ENCODE assay signal across 26 cellular contexts in the genomic region with DNA sequence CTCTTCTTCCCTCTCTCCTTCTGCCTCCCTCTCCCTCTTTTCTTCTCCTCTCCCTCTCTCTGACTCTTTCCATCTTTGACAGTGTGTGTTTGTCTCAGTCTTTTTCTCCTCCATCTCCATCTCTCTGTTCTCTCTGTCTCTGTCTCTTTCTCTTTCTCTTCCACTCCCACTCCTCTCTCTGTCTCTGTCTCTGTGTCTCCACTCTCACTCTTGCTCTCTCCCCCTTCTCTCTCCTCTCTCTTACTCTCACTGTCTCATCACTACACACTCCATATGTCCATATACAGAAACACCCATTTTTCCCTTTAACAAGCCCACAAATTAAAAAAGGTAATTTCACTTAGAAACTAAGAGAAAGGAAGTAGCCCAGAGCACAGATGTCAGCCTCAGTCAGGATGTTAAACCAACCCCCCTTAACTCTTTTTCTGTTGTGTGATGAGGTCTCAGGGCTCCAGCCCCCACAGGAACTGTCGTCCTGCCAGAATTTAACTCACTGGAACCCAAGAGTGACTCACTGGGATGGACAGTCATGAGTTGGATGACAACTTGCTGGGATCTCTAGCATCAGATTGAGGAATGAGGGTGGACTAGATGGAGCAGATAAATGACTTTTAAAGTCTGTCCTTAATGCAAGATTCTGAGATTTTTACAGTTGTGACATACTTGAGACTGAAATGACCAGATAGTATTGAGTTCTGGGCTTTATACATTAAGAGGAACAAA. TPM values are rescaled to one million over a fixed set of nuclear protein-coding genes. Genes with fewer than 3 reads are reported as not detected.
DNase-seq lines count a peak whose midpoint lies in the region; ATAC-seq and TF ChIP-seq lines count a peak whose summit lies in the region.
"Had no signal": no experiment of that assay in that cellular context is flagged by ENCODE, and none has a peak within 500 bp of the region (broad histone marks: within the 10 kb centered on the region; RNA-seq: fewer than 3 reads in every experiment).

No MANE protein-coding gene starts in this region.

- peak overlapping the region; percentile 27 for H2AFZ ChIP-seq in fibroblast of lung (ENCODE audit: low read length)

- no peaks in the 10 kb centered on the region for H4K20me1 ChIP-seq in fibroblast of lung (ENCODE audit: control insufficient read depth, extremely low read depth, insufficient read depth, low read length)

- DNase-seq in ELR (ENCODE audit: low read depth) (peak; percentile 62), RPMI7951 (ENCODE audit: low read depth) (peak; percentile 22), fibroblast of lung (ENCODE audit: low read depth in 2 of 2) (peak; percentile 5 to 16), stromal cell of bone marrow (ENCODE audit: low read depth) (peak; percentile 48), psoas muscle (no peak), NK-92 (lab: John Stamatoyannopoulos, UW; ENCODE audit: unreplicated experiment) (no peak), body of pancreas (no peak)
- DNase-seq: activated CD4-positive, CD25-positive, alpha-beta regulatory T cell; activated CD8-positive, alpha-beta T cell treated with anti-CD3 and anti-CD28 coated beads for 36 hours; activated naive CD4-positive, alpha-beta T cell treated with anti-CD3 and anti-CD28 coated beads, Interleukin-2, amount 50 U/mL, for 16 hours; activated T-cell treated with anti-CD3 and anti-CD28 coated beads, Interleukin-2, amount 50 U/mL, for 4 hours; C1 segment of cervical spinal cord; cortex of kidney; DMS153; islet precursor cell; NCI-H1048; NCI-H524 treated with DMSO at 0.1 percent for 48 hours; SIG-M5; stimulated activated CD4-positive, alpha-beta T cell treated with anti-CD3 and anti-CD28 coated beads, Interleukin-4, amount 100 ng/mL, for 4 hours; substantia nigra; uterus had no signal

- ATAC-seq in psoas muscle (no peak), body of pancreas (no peak)
- ATAC-seq: activated CD8-positive, alpha-beta T cell treated with anti-CD3 and anti-CD28 coated beads for 36 hours; activated T-cell treated with anti-CD3 and anti-CD28 coated beads, Interleukin-2, amount 50 U/mL, for 4 hours; heart left ventricle had no signal

- H3K36me3 ChIP-seq in fibroblast of lung (ENCODE audit: control insufficient read depth, insufficient read depth, low read length) (no peaks in the 10 kb centered on the region), psoas muscle (ENCODE audit: insufficient read depth in 1 of 2, low read depth in 1 of 2) (no peaks in the 10 kb centered on the region), body of pancreas (replicated peaks in 1 of 2; ENCODE audit: insufficient read depth in 1 of 2, low read depth in 2 of 2) (no peaks in the 10 kb centered on the region)
- H3K36me3 ChIP-seq: heart left ventricle, uterus had no signal

- 27 to 59% (median 42%) methylated on average over 1 of the region's 1 CpG for WGBS in psoas muscle, 3 donors
- 57% methylated on average over 1 of the region's 1 CpG; no CpG with 5 or more reads in 1 of the 2 donors for WGBS in body of pancreas, 2 donors

- TF ChIP-seq POLR2A in body of pancreas (IDR thresholded peaks at IDR 0.05), result no peak

- intact Hi-C loops in psoas muscle (cut with DNase I), result loop anchor here (10.0 kb wide), 3 partner anchors 475 to 595 kb away; a partner anchor contains a TSS
- intact Hi-C loops in body of pancreas (cut with DNase I), result loop anchor here (10.0 kb wide), 1 partner anchor 595 kb away; no protein-coding TSS in a partner anchor

- H3K4me2 ChIP-seq in fibroblast of lung (ENCODE audit: extremely low read depth, insufficient read depth, low read length), result peak overlapping the region; percentile 25

- H3K27ac ChIP-seq in fibroblast of lung (ENCODE audit: insufficient read depth, low read length), result peak overlapping the region; percentile 57
- no peak overlapping the region for H3K27ac ChIP-seq in psoas muscle
- H3K27ac ChIP-seq in body of pancreas, result no peak overlapping the region
- H3K27ac ChIP-seq: epithelial cell of prostate, heart left ventricle, uterus had no signal

- peaks cover 7% of the 10 kb centered on the region for H3K4me1 ChIP-seq in fibroblast of lung (ENCODE audit: control insufficient read depth, extremely low read depth, insufficient read depth, low read length)
- H3K4me1 ChIP-seq in psoas muscle, result peaks cover 5% of the 10 kb centered on the region
- no peaks in the 10 kb centered on the region for H3K4me1 ChIP-seq in body of pancreas
- H3K4me1 ChIP-seq: uterus had no signal

- H3K79me2 ChIP-seq in fibroblast of lung (ENCODE audit: control insufficient read depth, insufficient read depth, low read length), result no peaks in the 10 kb centered on the region

- H3K27me3 ChIP-seq in fibroblast of lung (ENCODE audit: control insufficient read depth, insufficient read depth, low read length) (no peaks in the 10 kb centered on the region), psoas muscle (ENCODE audit: insufficient read depth in 3 of 3, low read length in 2 of 3) (peaks cover 0 to 10% (median 0%) of the 10 kb centered on the region in 3 donors), body of pancreas (no peaks in the 10 kb centered on the region)
- H3K27me3 ChIP-seq: uterus had no signal

- H3K9ac ChIP-seq in fibroblast of lung (ENCODE audit: insufficient read depth, low read length), result no peak overlapping the region

- H3K4me3 ChIP-seq in fibroblast of lung (replicated peaks in 1 of 4; ENCODE audit: control extremely low read depth in 1 of 4, insufficient read depth in 1 of 4, low read depth in 3 of 4, low read length in 4 of 4), result no peak overlapping the region
- no peak overlapping the region for H3K4me3 ChIP-seq in psoas muscle
- no peak overlapping the region for H3K4me3 ChIP-seq in body of pancreas
- H3K4me3 ChIP-seq: heart left ventricle, uterus had no signal

- no peak for TF ChIP-seq CTCF in fibroblast of lung (conservative IDR thresholded peaks at IDR 0.05 in 1 of 2, IDR thresholded peaks at IDR 0.05 in 1 of 2; ENCODE audit: low read depth in 1 of 2, low read length in 2 of 2)
- TF ChIP-seq CTCF in psoas muscle (IDR thresholded peaks at IDR 0.05), result no peak
- no peak for TF ChIP-seq CTCF in body of pancreas (IDR thresholded peaks at IDR 0.05)

- H3K9me3 ChIP-seq in fibroblast of lung (ENCODE audit: control insufficient read depth, insufficient read depth, low read depth, low read length) (no peaks in the 10 kb centered on the region), psoas muscle (no peaks in the 10 kb centered on the region), body of pancreas (no peaks in the 10 kb centered on the region)
- H3K9me3 ChIP-seq: heart left ventricle, uterus had no signal

RNA-seq across cellular contexts. Expression of a gene that starts 27.5 kb away (rescaled TPM):
- not detected in 2 replicates for total RNA-seq in RPMI7951 (2014; rRNA removed; shearing (Covaris generic))
- total RNA-seq in fibroblast of lung, result not detected in 2 replicates
- polyA plus RNA-seq in fibroblast of lung, result not detected in 2 replicates
- polyA plus RNA-seq in fibroblast of lung (2012), result not detected in 2 replicates
- not detected in 2 replicates for polyA minus RNA-seq in fibroblast of lung (ENCODE audit: low replicate concordance)
- not detected for total RNA-seq in psoas muscle
- polyA plus RNA-seq in psoas muscle, result not detected
- not detected for total RNA-seq in body of pancreas
- total RNA-seq: activated CD8-positive, alpha-beta T cell treated with anti-CD3 and anti-CD28 coated beads for 36 hours; activated T-cell treated with anti-CD3 and anti-CD28 coated beads, Interleukin-2, amount 50 U/mL, for 4 hours; heart left ventricle; mesothelial cell of epicardium; neural crest cell; pulmonary artery endothelial cell; uterus had no signal
- polyA plus RNA-seq: heart left ventricle had no signal

RNA-seq across cellular contexts. Expression of a gene that starts 40.0 kb away (rescaled TPM):
- total RNA-seq in RPMI7951 (2014; rRNA removed; shearing (Covaris generic)), result not detected in 2 replicates
- not detected in 2 replicates for total RNA-seq in fibroblast of lung
- polyA plus RNA-seq in fibroblast of lung, result 0.07 TPM in 1 of 2 replicates, not detected in the other
- polyA plus RNA-seq in fibroblast of lung (2012), result 0.06 TPM in 1 of 2 replicates, not detected in the other
- polyA minus RNA-seq in fibroblast of lung (ENCODE audit: low replicate concordance), result 0.93 TPM in 1 of 2 replicates, not detected in the other
- not detected for total RNA-seq in psoas muscle
- polyA plus RNA-seq in psoas muscle, result not detected
- total RNA-seq in body of pancreas, result not detected
- total RNA-seq: activated CD8-positive, alpha-beta T cell treated with anti-CD3 and anti-CD28 coated beads for 36 hours; activated T-cell treated with anti-CD3 and anti-CD28 coated beads, Interleukin-2, amount 50 U/mL, for 4 hours; heart left ventricle; mesothelial cell of epicardium; neural crest cell; uterus had no signal
- polyA plus RNA-seq: heart left ventricle had no signal

RNA-seq across cellular contexts. Expression of a gene that starts 43.5 kb away (rescaled TPM):
- total RNA-seq in RPMI7951 (2014; rRNA removed; shearing (Covaris generic)), result 84.3 and 88.8 TPM in 2 replicates
- total RNA-seq in fibroblast of lung (81.1 and 154 TPM in 2 replicates), psoas muscle (10 to 100 TPM; 45.0 to 60.6 (median 59.3) TPM), body of pancreas (10 to 100 TPM; 39.9 to 64.1 TPM)
- polyA plus RNA-seq in fibroblast of lung (60.7 and 67.2 TPM in 2 replicates), psoas muscle (10 to 100 TPM; 73.9 to 81.5 (median 79.0) TPM)
- polyA plus RNA-seq in fibroblast of lung (2012), result 44.7 and 49.6 TPM in 2 replicates
- polyA minus RNA-seq in fibroblast of lung (ENCODE audit: low replicate concordance), result 10.3 and 11.2 TPM in 2 replicates

Comparison
In these comparisons a context has a peak if more than half of its experiments do, and no peak if none do; other contexts are left out.
1. DNase-seq: peak in ELR (single experiment), RPMI7951 (single experiment), fibroblast of lung (2 of 2) and stromal cell of bone marrow (single experiment); none in psoas muscle (0 of 2), NK-92 (single experiment) and body of pancreas (0 of 4).